20 cellular contexts compared by ENCODE assay signal in genomic region chr12:40469736-40470135, GRCh38.
DNase-seq lines count a peak whose midpoint lies in the region; ATAC-seq and TF ChIP-seq lines count a peak whose summit lies in the region.
"Had no signal": no experiment of that assay in that cellular context is flagged by ENCODE, and none has a peak within 500 bp of the region (broad histone marks: within the 10 kb centered on the region; RNA-seq: fewer than 3 reads in every experiment).

No MANE protein-coding gene starts in this region.

- H3K36me3 ChIP-seq in spleen = no peaks in the 10 kb centered on the region
- H3K36me3 ChIP-seq: Peyer's patch had no signal

- TF ChIP-seq CTCF in spleen (IDR thresholded peaks at IDR 0.05 in 8 of 11, conservative IDR thresholded peaks at IDR 0.05 in 3 of 11) = no peak

- intact Hi-C loops in left cardiac atrium (cut with DNase I) (no loop called here), spleen (cut with DNase I; ENCODE audit: low total_unique reads) (no loop called here)

- no peak for TF ChIP-seq POLR2A in spleen (IDR thresholded peaks at IDR 0.05)

- no peaks in the 10 kb centered on the region for H3K27me3 ChIP-seq in spleen (replicated peaks in 1 of 7)
- H3K27me3 ChIP-seq: Peyer's patch had no signal

- peak; percentile 9 for DNase-seq in NCI-H748 (lab: John Stamatoyannopoulos, UW; ENCODE audit: unreplicated experiment)
- no peak for DNase-seq in NCI-H748 treated with DMSO at 0.1 percent for 48 hours (lab: John Stamatoyannopoulos, UW)
- DNase-seq in NCI-H1105 treated with DMSO at 0.1 percent for 48 hours (lab: John Stamatoyannopoulos, UW) = peak; percentile 71
- peak; percentile 61 for DNase-seq in NCI-H69 (lab: John Stamatoyannopoulos, UW)
- peak; percentile 3 for DNase-seq in myocyte (ENCODE audit: low read depth)
- DNase-seq in left cardiac atrium = no peak
- no peak for DNase-seq in spleen
- DNase-seq: DMS79, GM23248, HCEC 1CT, Kasumi-1, NCI-H2029, NCI-H226, NCI-H82, Peyer's patch, Right ventricle myocardium superior, T-helper 2 cell had no signal

- no peaks in the 10 kb centered on the region for H3K9me3 ChIP-seq in spleen
- H3K9me3 ChIP-seq: Peyer's patch had no signal

- 61 to 71% (median 70%) methylated on average over 6 of the region's 6 CpGs for WGBS in spleen, 5 donors

- ATAC-seq in left cardiac atrium = no peak
- ATAC-seq in GM21381 (IDR thresholded peaks at IDR 0.05; ENCODE audit: unreplicated experiment) = no peak

- no peaks in the 10 kb centered on the region for H3K4me1 ChIP-seq in spleen
- H3K4me1 ChIP-seq: Peyer's patch had no signal

- H3K4me3 ChIP-seq in spleen = no peak overlapping the region
- H3K4me3 ChIP-seq: GM23248, Peyer's patch had no signal

- no peak overlapping the region for H3K27ac ChIP-seq in spleen
- H3K27ac ChIP-seq: C4-2B, GM23248, HL-60, Peyer's patch had no signal

Comparison
In these comparisons a context has a peak if more than half of its experiments do, and no peak if none do; other contexts are left out.
1. DNase-seq: peak in NCI-H748 (single experiment), NCI-H1105 treated with DMSO at 0.1 percent for 48 hours (single experiment), NCI-H69 (single experiment) and myocyte (single experiment); none in NCI-H748 treated with DMSO at 0.1 percent for 48 hours (single experiment), left cardiac atrium (single experiment) and spleen (single experiment).